ENCODE assay signal across 27 cellular contexts in genomic region chr14:97107070-97107469, GRCh38.
DNase-seq lines count a peak whose midpoint lies in the region; TF ChIP-seq lines count a peak whose summit lies in the region.
"Had no signal": no experiment of that assay in that cellular context is flagged by ENCODE, and none has a peak within 500 bp of the region (broad histone marks: within the 10 kb centered on the region; RNA-seq: fewer than 3 reads in every experiment).

No MANE protein-coding gene starts in this region.

- in situ Hi-C loops in SK-MEL-5 (cut with HindIII; ENCODE audit: low pct_unique_long_range_greater_than_20kb, low sequenced_read_pairs): no loop called here

- no peak overlapping the region for H3K4me3 ChIP-seq in right atrium auricular region
- H3K4me3 ChIP-seq: colonic mucosa, heart right ventricle, pancreas, Peyer's patch, upper lobe of right lung had no signal

- peaks cover 0 to 15% of the 10 kb centered on the region in 2 donors for H3K9me3 ChIP-seq in right atrium auricular region
- H3K9me3 ChIP-seq: colonic mucosa, pancreas, Peyer's patch, upper lobe of right lung had no signal

- peak; percentile 69 for DNase-seq in A172 (ENCODE audit: low spot score)
- peak; percentile 45 for DNase-seq in ELR (ENCODE audit: low read depth)
- peak; percentile 3 for DNase-seq in LoVo (ENCODE audit: low spot score)
- peak; percentile 3 for DNase-seq in SK-MEL-5 (ENCODE audit: low read depth, low spot score)
- DNase-seq in right atrium auricular region (ENCODE audit: low spot score): no peak
- no peak for DNase-seq in stimulated activated CD4-positive, alpha-beta T cell treated with anti-CD3 and anti-CD28 coated beads, Interleukin-4, amount 100 ng/mL, for 1 hour
- DNase-seq in activated T-cell treated with anti-CD3 and anti-CD28 coated beads, Interleukin-2, amount 50 U/mL, for 48 hours: no peak
- no peak for DNase-seq in GM19238 (ENCODE audit: insufficient read length, low spot score)
- DNase-seq: 8988T; activated B cell treated with CpG ODN at 0.5 μM for 24 hours; activated CD4-positive, alpha-beta T cell treated with anti-CD3 and anti-CD28 coated beads, Interleukin-2, amount 50 U/mL, for 1 hour; activated gamma-delta T cell treated with Interleukin-2 at 50 U/mL for 16 hours; activated T-cell treated with anti-CD3 and anti-CD28 coated beads, Interleukin-2, amount 50 U/mL, for 24 hours; CD8-positive, alpha-beta T cell; colonic mucosa; DMS 273 treated with DMSO at 0.1 percent for 48 hours; effector CD8-positive, alpha-beta T cell; foreskin melanocyte; heart right ventricle; kidney; NCI-H146; NCI-H2107; NCI-H748 treated with DMSO at 0.1 percent for 48 hours; pancreas; Peyer's patch; T-helper 1 cell; upper lobe of right lung had no signal

- no peaks in the 10 kb centered on the region for H3K36me3 ChIP-seq in right atrium auricular region
- H3K36me3 ChIP-seq: colonic mucosa, heart right ventricle, pancreas, Peyer's patch, upper lobe of right lung had no signal

- no peaks in the 10 kb centered on the region for H3K4me1 ChIP-seq in right atrium auricular region
- H3K4me1 ChIP-seq: colonic mucosa, heart right ventricle, pancreas, Peyer's patch, upper lobe of right lung had no signal

- TF ChIP-seq CTCF in right atrium auricular region (IDR thresholded peaks at IDR 0.05): no peak

- H3K27ac ChIP-seq in right atrium auricular region: no peak overlapping the region
- H3K27ac ChIP-seq: colonic mucosa, heart right ventricle, pancreas, Peyer's patch, upper lobe of right lung had no signal

- H3K27me3 ChIP-seq in right atrium auricular region: no peaks in the 10 kb centered on the region
- H3K27me3 ChIP-seq: colonic mucosa, pancreas, Peyer's patch, upper lobe of right lung had no signal

Comparison
In these comparisons a context has a peak if more than half of its experiments do, and no peak if none do; other contexts are left out.
1. DNase-seq: peak in A172 (single experiment), ELR (single experiment), LoVo (single experiment) and SK-MEL-5 (single experiment); none in right atrium auricular region (single experiment), stimulated activated CD4-positive, alpha-beta T cell treated with anti-CD3 and anti-CD28 coated beads, Interleukin-4, amount 100 ng/mL, for 1 hour (single experiment), activated T-cell treated with anti-CD3 and anti-CD28 coated beads, Interleukin-2, amount 50 U/mL, for 48 hours (0 of 2) and GM19238 (single experiment).